ENCODE assay signal across 14 cellular contexts in the genomic region with DNA sequence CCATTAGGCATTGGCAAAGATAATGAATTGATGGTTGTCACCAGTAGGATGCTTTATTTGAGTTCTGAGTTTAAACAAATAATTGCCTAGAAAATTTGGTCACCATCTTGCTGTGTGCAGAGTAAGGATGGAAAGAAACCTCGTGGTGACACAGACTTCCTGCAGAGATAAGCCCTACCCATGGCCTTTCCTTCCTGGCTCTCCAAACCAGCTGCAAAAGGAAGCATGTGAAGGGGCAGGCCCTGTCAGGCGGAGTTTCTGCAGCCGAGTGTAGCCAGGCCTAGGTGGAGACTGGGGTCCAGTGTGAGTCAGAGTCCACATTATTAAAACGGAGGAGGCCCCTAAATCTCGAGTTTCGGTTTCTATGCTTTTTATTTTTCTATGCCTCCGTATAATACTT.
DNase-seq lines count a peak whose midpoint lies in the region; ATAC-seq, FAIRE-seq and TF ChIP-seq lines count a peak whose summit lies in the region.
"Had no signal": no experiment of that assay in that cellular context is flagged by ENCODE, and none has a peak within 500 bp of the region (broad histone marks: within the 10 kb centered on the region; RNA-seq: fewer than 3 reads in every experiment).

No MANE protein-coding gene starts in this region.

- DNase-seq in GM12891 (ENCODE audit: insufficient read length, low spot score) (peak; percentile 17), T-helper 22 cell (ENCODE audit: low read depth) (peak; percentile 5), fibroblast of the aortic adventitia (ENCODE audit: low read depth) (peak; percentile 65), D721Med (ENCODE audit: insufficient read length, low spot score) (no peak), dedifferentiated amniotic fluid mesenchymal stem cell (ENCODE audit: extremely low spot score) (no peak)
- DNase-seq: activated T-cell treated with anti-CD3 and anti-CD28 coated beads, Interleukin-2, amount 50 U/mL, for 48 hours; central memory CD4-positive, alpha-beta T cell; HFFc6; kidney glomerular epithelial cell; NCI-H2081 treated with DMSO at 0.1 percent for 48 hours; PC-3 had no signal

- H3K27me3 Mint-ChIP-seq in nephron (ENCODE audit: low read depth): no peaks in the 10 kb centered on the region

- no peak for TF ChIP-seq CTCF in fibroblast of the aortic adventitia (IDR thresholded peaks at IDR 0.05; ENCODE audit: insufficient read depth, low read length)
- no peak for TF ChIP-seq CTCF in nephron (IDR thresholded peaks at IDR 0.05; ENCODE audit: unreplicated experiment in 3 of 3)
- TF ChIP-seq CTCF in D721Med (IDR thresholded peaks at IDR 0.05; ENCODE audit: insufficient read depth, missing control alignments): no peak

- TF ChIP-seq POLR2A in GM12891 (IDR thresholded peaks at IDR 0.05; ENCODE audit: low read depth, low read length): no peak
- TF ChIP-seq POLR2A in GM18505 (IDR thresholded peaks at IDR 0.05; ENCODE audit: borderline replicate concordance, extremely low read depth, insufficient read depth, insufficient read length): no peak

- no peak for FAIRE-seq in GM12891 (lab: Jason Lieb, UNC)
- FAIRE-seq in D721Med (lab: Jason Lieb, UNC): no peak

- ATAC-seq in GM18505 (IDR thresholded peaks at IDR 0.05; ENCODE audit: unreplicated experiment): no peak
- ATAC-seq in GM19351 (IDR thresholded peaks at IDR 0.05; ENCODE audit: unreplicated experiment): no peak
- ATAC-seq: PC-3 had no signal

- H3K4me1 Mint-ChIP-seq in nephron: peaks cover 12% of the 10 kb centered on the region

- peak overlapping the region in 2 of 3 experiments; percentile 13 to 43 for H3K27ac Mint-ChIP-seq in nephron
- H3K27ac Mint-ChIP-seq: HFFc6 had no signal

- H3K4me3 Mint-ChIP-seq in nephron: no peak overlapping the region
- H3K4me3 Mint-ChIP-seq: HFFc6 had no signal

- no peak overlapping the region for H3K4me3 ChIP-seq in fibroblast of the aortic adventitia (ENCODE audit: low read depth, low read length)

- H3K9me3 Mint-ChIP-seq in nephron: no peaks in the 10 kb centered on the region
- H3K9me3 Mint-ChIP-seq: HFFc6 had no signal

- peaks cover 80% of the 10 kb centered on the region for H3K36me3 Mint-ChIP-seq in nephron (ENCODE audit: low read depth)

TF ChIP-seq in GM12891, 5 proteins besides CTCF, POLR2A, EP300 and RAD21:
- TF ChIP-seq PAX5 (IDR thresholded peaks at IDR 0.05; ENCODE audit: insufficient read depth, low read length, severe bottlenecking) (no peak), TAF1 (IDR thresholded peaks at IDR 0.05; ENCODE audit: low read depth, low read length) (no peak), POU2F2 (IDR thresholded peaks at IDR 0.05; ENCODE audit: low read depth, low read length) (no peak), SPI1 (IDR thresholded peaks at IDR 0.05; ENCODE audit: low read depth, low read length) (no peak), POLR2AphosphoS5 (IDR thresholded peaks at IDR 0.05; ENCODE audit: low read depth, low read length) (no peak)

Comparison
In these comparisons a context has a peak if more than half of its experiments do, and no peak if none do; other contexts are left out.
1. DNase-seq: peak in GM12891 (single experiment), T-helper 22 cell (single experiment) and fibroblast of the aortic adventitia (single experiment); none in D721Med (single experiment) and dedifferentiated amniotic fluid mesenchymal stem cell (single experiment).